ENCODE assay signal across 18 cellular contexts in the genomic region with DNA sequence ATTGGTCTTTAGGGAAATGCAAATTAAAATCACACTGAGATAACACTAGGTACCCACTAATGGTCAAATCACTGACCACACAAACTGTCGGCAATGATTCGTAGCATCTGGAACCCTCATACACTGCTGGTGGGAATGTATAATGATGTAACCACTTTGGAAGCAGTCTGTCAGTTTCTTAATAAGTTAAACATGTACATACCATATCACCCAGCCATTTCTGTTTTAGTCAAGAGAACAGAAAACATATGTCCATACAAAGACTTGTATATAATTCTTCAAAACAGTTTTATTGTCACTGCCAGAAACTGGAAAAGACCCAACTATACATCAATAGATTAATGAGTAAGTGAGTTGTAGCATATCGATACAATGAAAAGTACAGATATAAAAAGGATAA.
DNase-seq lines count a peak whose midpoint lies in the region; ATAC-seq and TF ChIP-seq lines count a peak whose summit lies in the region.
"Had no signal": no experiment of that assay in that cellular context is flagged by ENCODE, and none has a peak within 500 bp of the region (broad histone marks: within the 10 kb centered on the region; RNA-seq: fewer than 3 reads in every experiment).

No MANE protein-coding gene starts in this region.

- no peaks in the 10 kb centered on the region for H3K4me1 ChIP-seq in hepatocyte (ENCODE audit: insufficient read depth)
- H3K4me1 ChIP-seq in endodermal cell (ENCODE audit: control insufficient read depth, insufficient read depth, low read length) = no peaks in the 10 kb centered on the region

- DNase-seq in NCI-H524 treated with DMSO at 0.1 percent for 48 hours (lab: John Stamatoyannopoulos, UW) (peak; percentile 34), hepatocyte (ENCODE audit: low spot score) (peak; percentile 6), endodermal cell (no peak)
- DNase-seq: C1 segment of cervical spinal cord; Calu3; CD4-positive, alpha-beta memory T cell; COR-L47; DMS53; DMS79 treated with DMSO at 0.1 percent for 48 hours; GF-D8; GM23248; H7; HCEC 1CT had no signal

- H3K4me3 Mint-ChIP-seq in nephron (no peak overlapping the region), endodermal cell (no peak overlapping the region)
- H3K4me3 Mint-ChIP-seq: CD4-positive, alpha-beta memory T cell had no signal

- H3K27me3 ChIP-seq in hepatocyte = no peaks in the 10 kb centered on the region
- no peaks in the 10 kb centered on the region for H3K27me3 ChIP-seq in endodermal cell (ENCODE audit: control insufficient read depth, insufficient read depth, low read length, poor library complexity, severe bottlenecking)

- no peaks in the 10 kb centered on the region for H3K9me2 ChIP-seq in hepatocyte (replicated peaks; ENCODE audit: insufficient read depth)

- no peak overlapping the region for H3K4me2 ChIP-seq in hepatocyte

- peaks cover 12% of the 10 kb centered on the region for H3K4me1 Mint-ChIP-seq in nephron
- H3K4me1 Mint-ChIP-seq in endodermal cell = no peaks in the 10 kb centered on the region
- H3K4me1 Mint-ChIP-seq: CD4-positive, alpha-beta memory T cell had no signal

- H3K36me3 ChIP-seq in hepatocyte (replicated peaks; ENCODE audit: insufficient read depth, low read depth) = no peaks in the 10 kb centered on the region
- no peaks in the 10 kb centered on the region for H3K36me3 ChIP-seq in endodermal cell (ENCODE audit: control insufficient read depth, insufficient read depth, low read length)

- TF ChIP-seq CTCF in hepatocyte (IDR thresholded peaks at IDR 0.05; ENCODE audit: poor library complexity) = no peak
- no peak for TF ChIP-seq CTCF in nephron (IDR thresholded peaks at IDR 0.05; ENCODE audit: unreplicated experiment in 3 of 3)
- no peak for TF ChIP-seq CTCF in endodermal cell (conservative IDR thresholded peaks at IDR 0.05)

- H3K9me3 ChIP-seq in hepatocyte (ENCODE audit: low read depth) = no peaks in the 10 kb centered on the region
- H3K9me3 ChIP-seq in endodermal cell (ENCODE audit: control insufficient read depth, low read length) = no peaks in the 10 kb centered on the region

- H4K20me1 ChIP-seq in hepatocyte (ENCODE audit: insufficient read depth, poor library complexity, severe bottlenecking) = no peaks in the 10 kb centered on the region

- H3K27ac Mint-ChIP-seq in nephron (peak overlapping the region in 2 of 3 experiments; percentile 30 to 52), endodermal cell (no peak overlapping the region)
- H3K27ac Mint-ChIP-seq: CD4-positive, alpha-beta memory T cell had no signal

- H2AFZ ChIP-seq in hepatocyte = no peak overlapping the region
- H2AFZ ChIP-seq: GM23248 had no signal

- no peaks in the 10 kb centered on the region for H3K36me3 Mint-ChIP-seq in nephron (ENCODE audit: low read depth)
- no peaks in the 10 kb centered on the region for H3K36me3 Mint-ChIP-seq in endodermal cell (ENCODE audit: low read depth)
- H3K36me3 Mint-ChIP-seq: CD4-positive, alpha-beta memory T cell had no signal

- H3K27ac ChIP-seq in hepatocyte = no peak overlapping the region
- H3K27ac ChIP-seq in endodermal cell (ENCODE audit: low read depth, low read length) = no peak overlapping the region
- H3K27ac ChIP-seq: GM23248 had no signal

- H3K9me3 Mint-ChIP-seq in nephron (no peaks in the 10 kb centered on the region), endodermal cell (no peaks in the 10 kb centered on the region)

- H3K9ac ChIP-seq in endodermal cell (ENCODE audit: extremely low read depth, low read length, poor library complexity, severe bottlenecking) = no peak overlapping the region
- H3K9ac ChIP-seq: GM23248 had no signal

- H3K4me3 ChIP-seq in hepatocyte = no peak overlapping the region
- H3K4me3 ChIP-seq in endodermal cell (ENCODE audit: low read length) = no peak overlapping the region
- H3K4me3 ChIP-seq: GM23248 had no signal

- H3K27me3 Mint-ChIP-seq in nephron (ENCODE audit: low read depth) = no peaks in the 10 kb centered on the region
- H3K27me3 Mint-ChIP-seq in endodermal cell (ENCODE audit: insufficient read depth) = no peaks in the 10 kb centered on the region
- H3K27me3 Mint-ChIP-seq: CD4-positive, alpha-beta memory T cell had no signal

- ATAC-seq in SK-N-SH treated with all-trans-retinoic acid at 6 μM for 48 hours (no peak; the same call in 2 of the 3 replicates), HG02678 (IDR thresholded peaks at IDR 0.05; ENCODE audit: unreplicated experiment) (no peak), GM18867 (IDR thresholded peaks at IDR 0.05; ENCODE audit: unreplicated experiment) (no peak), HG03097 (IDR thresholded peaks at IDR 0.05; ENCODE audit: low FRiP score, unreplicated experiment) (no peak)

- WGBS in hepatocyte (ENCODE audit: low lambda C conversion rate, missing lambda C conversion rate) = 55% methylated on average over 3 of the region's 3 CpGs
- WGBS in endodermal cell (ENCODE audit: insufficient coverage in 1 of 2, insufficient read length in 1 of 2), 2 experiments = 93% methylated on average over 2 of the region's 3 CpGs; no CpG with 5 or more reads in 1 of the 2 experiments

- H3K79me2 ChIP-seq in hepatocyte = no peaks in the 10 kb centered on the region

TF ChIP-seq in SK-N-SH treated with all-trans-retinoic acid at 6 μM for 48 hours, 23 proteins besides CTCF, POLR2A, EP300 and RAD21:
- TF ChIP-seq ZNF8 (CRISPR knock-in tag; IDR thresholded peaks at IDR 0.05) (peak; percentile 85), ARNTL (CRISPR knock-in tag; IDR thresholded peaks at IDR 0.05; ENCODE audit: borderline replicate concordance, low read depth) (no peak), TCF4 (CRISPR knock-in tag; IDR thresholded peaks at IDR 0.05; ENCODE audit: borderline replicate concordance) (peak; percentile 40; the same call in 1 of the 2 replicates), GLIS3 (CRISPR knock-in tag; IDR thresholded peaks at IDR 0.05) (no peak), PPARA (CRISPR knock-in tag; IDR thresholded peaks at IDR 0.05; ENCODE audit: borderline replicate concordance) (no peak)
